In genomic region chr15:63815211-63815610, GRCh38 we compare ENCODE assay signal across 1 cellular context.
TF ChIP-seq lines count a peak whose summit lies in the region.

No MANE protein-coding gene starts in this region.

TF ChIP-seq in H1, 55 proteins besides CTCF, POLR2A, EP300 and RAD21 (continued from another document):
- TF ChIP-seq RNF2 (IDR thresholded peaks at IDR 0.05; ENCODE audit: borderline replicate concordance, low read depth, low read length, missing control alignments, poor library complexity, severe bottlenecking), result no peak
- TF ChIP-seq EGR1 (IDR thresholded peaks at IDR 0.05; ENCODE audit: borderline replicate concordance, low read depth, low read length), result no peak
- no peak for TF ChIP-seq YY1 (IDR thresholded peaks at IDR 0.05; ENCODE audit: low read depth, low read length)
- no peak for TF ChIP-seq ATF3 (IDR thresholded peaks at IDR 0.05; ENCODE audit: insufficient read depth, low read depth, low read length)
- TF ChIP-seq HDAC6 (IDR thresholded peaks at IDR 0.05; ENCODE audit: low read depth, low read length), result no peak
- no peak for TF ChIP-seq ATF2 (IDR thresholded peaks at IDR 0.05; ENCODE audit: low read length)
- no peak for TF ChIP-seq BRCA1 (IDR thresholded peaks at IDR 0.05; ENCODE audit: low read depth, low read length)
- no peak for TF ChIP-seq SIX5 (IDR thresholded peaks at IDR 0.05; ENCODE audit: low read depth, low read length)
- no peak for TF ChIP-seq MAFK (IDR thresholded peaks at IDR 0.05; ENCODE audit: low read depth, low read length)
- TF ChIP-seq TAF1 (IDR thresholded peaks at IDR 0.05; ENCODE audit: low read depth, low read length), result no peak
- TF ChIP-seq RFX5 (IDR thresholded peaks at IDR 0.05; ENCODE audit: borderline replicate concordance, low read depth, low read length), result no peak
- TF ChIP-seq, protein P1, sequence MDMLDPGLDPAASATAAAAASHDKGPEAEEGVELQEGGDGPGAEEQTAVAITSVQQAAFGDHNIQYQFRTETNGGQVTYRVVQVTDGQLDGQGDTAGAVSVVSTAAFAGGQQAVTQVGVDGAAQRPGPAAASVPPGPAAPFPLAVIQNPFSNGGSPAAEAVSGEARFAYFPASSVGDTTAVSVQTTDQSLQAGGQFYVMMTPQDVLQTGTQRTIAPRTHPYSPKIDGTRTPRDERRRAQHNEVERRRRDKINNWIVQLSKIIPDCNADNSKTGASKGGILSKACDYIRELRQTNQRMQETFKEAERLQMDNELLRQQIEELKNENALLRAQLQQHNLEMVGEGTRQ (IDR thresholded peaks at IDR 0.05; ENCODE audit: low read length), result no peak
- no peak for TF ChIP-seq JUN (IDR thresholded peaks at IDR 0.05; ENCODE audit: low read depth, low read length)
- no peak for TF ChIP-seq SUZ12 (IDR thresholded peaks at IDR 0.05; ENCODE audit: low read length)
- TF ChIP-seq CTBP2 (IDR thresholded peaks at IDR 0.05; ENCODE audit: borderline replicate concordance, insufficient read depth, insufficient read length, low read length), result no peak
- TF ChIP-seq BCL11A (IDR thresholded peaks at IDR 0.05; ENCODE audit: low read depth in 2 of 2, low read length in 2 of 2), result no peak
- no peak for TF ChIP-seq ASH2L (IDR thresholded peaks at IDR 0.05; ENCODE audit: low read length)
- TF ChIP-seq RXRA (IDR thresholded peaks at IDR 0.05; ENCODE audit: insufficient read depth, low read depth, low read length), result no peak
TF ChIP-seq in H1: peak in this region for 0.
